10 cellular contexts compared by ENCODE assay signal in the genomic region with DNA sequence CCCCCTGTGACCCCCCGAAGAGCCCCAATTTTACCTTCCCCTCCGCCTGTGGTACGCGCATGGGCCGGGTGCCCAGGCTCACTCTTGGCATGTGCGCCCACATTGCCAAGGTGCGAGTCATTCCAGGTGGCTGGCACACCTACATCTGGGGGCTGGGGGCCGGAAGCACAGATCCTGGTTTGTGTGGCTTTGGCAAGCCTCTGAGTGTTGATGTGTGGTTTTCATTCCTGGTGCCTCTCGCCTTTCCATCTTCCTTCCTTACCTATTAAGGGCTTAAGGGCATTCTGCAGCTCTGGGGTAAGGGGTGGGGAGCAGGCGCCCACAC. TPM values are rescaled to one million over a fixed set of nuclear protein-coding genes. Genes with fewer than 3 reads are reported as not detected.
A peak's percentile ranks its signal among the peaks of the same experiment; 100 is the strongest.
DNase-seq lines count a peak whose midpoint lies in the region; ATAC-seq, FAIRE-seq and TF ChIP-seq lines count a peak whose summit lies in the region.
"Had no signal": no experiment of that assay in that cellular context is flagged by ENCODE, and none has a peak within 500 bp of the region (broad histone marks: within the 10 kb centered on the region; RNA-seq: fewer than 3 reads in every experiment).

No MANE protein-coding gene starts in this region.

- H3K27ac ChIP-seq in CD8-positive, alpha-beta memory T cell (ENCODE audit: low read depth, low read length): no peak overlapping the region

- TF ChIP-seq RAD21 in Ishikawa (IDR thresholded peaks at IDR 0.05; ENCODE audit: low read depth): no peak

- POLR2A ChIA-PET in CD8-positive, alpha-beta memory T cell (lab: Charles Lee): interaction anchor here (0.6 kb wide), 1 partner anchor 14 kb away, joined by 3 read pairs; a partner anchor contains a TSS
- POLR2A ChIA-PET in naive thymus-derived CD8-positive, alpha-beta T cell (lab: Charles Lee): no interaction called here

- no peaks in the 10 kb centered on the region for H3K9me3 ChIP-seq in CD8-positive, alpha-beta memory T cell (ENCODE audit: low read length)

- CTCF ChIA-PET in CD8-positive, alpha-beta memory T cell (lab: Charles Lee): no interaction called here

- peaks cover 0 to 9% (median 7%) of the 10 kb centered on the region in 3 donors for H3K36me3 Mint-ChIP-seq in CD8-positive, alpha-beta memory T cell
- H3K36me3 Mint-ChIP-seq in effector memory CD8-positive, alpha-beta T cell (ENCODE audit: insufficient read depth): peaks cover 14% of the 10 kb centered on the region
- peaks cover 0 to 15% (median 4%) of the 10 kb centered on the region in 3 donors for H3K36me3 Mint-ChIP-seq in naive thymus-derived CD8-positive, alpha-beta T cell

- H3K4me1 ChIP-seq in CD8-positive, alpha-beta memory T cell (ENCODE audit: insufficient read depth, low read length): peaks cover 29% of the 10 kb centered on the region

- no peaks in the 10 kb centered on the region for H3K36me3 ChIP-seq in CD8-positive, alpha-beta memory T cell (ENCODE audit: insufficient read depth, low read length)

- no peak for FAIRE-seq in GM12891 (lab: Jason Lieb, UNC)
- FAIRE-seq: H54 had no signal

- ATAC-seq in effector memory CD8-positive, alpha-beta T cell (replicated peaks): no peak
- ATAC-seq in naive thymus-derived CD8-positive, alpha-beta T cell: no peak
- no peak for ATAC-seq in HG03097 (IDR thresholded peaks at IDR 0.05; ENCODE audit: low FRiP score, unreplicated experiment)

- H3K27me3 Mint-ChIP-seq in CD8-positive, alpha-beta memory T cell: peaks cover 37 to 49% of the 10 kb centered on the region in 2 donors
- peaks cover 51 to 71% of the 10 kb centered on the region in 2 donors for H3K27me3 Mint-ChIP-seq in effector memory CD8-positive, alpha-beta T cell
- H3K27me3 Mint-ChIP-seq in naive thymus-derived CD8-positive, alpha-beta T cell: peaks cover 34 to 81% (median 61%) of the 10 kb centered on the region in 5 donors

- peaks cover 35 to 48% (median 38%) of the 10 kb centered on the region in 3 donors for H3K4me1 Mint-ChIP-seq in CD8-positive, alpha-beta memory T cell
- H3K4me1 Mint-ChIP-seq in effector memory CD8-positive, alpha-beta T cell (ENCODE audit: low read depth in 2 of 2): peaks cover 30 to 31% of the 10 kb centered on the region in 2 donors
- H3K4me1 Mint-ChIP-seq in naive thymus-derived CD8-positive, alpha-beta T cell: peaks cover 33 to 53% (median 44%) of the 10 kb centered on the region in 4 donors

- peaks cover 0 to 3% (median 2%) of the 10 kb centered on the region in 5 donors for H3K9me3 Mint-ChIP-seq in CD8-positive, alpha-beta memory T cell
- no peaks in the 10 kb centered on the region for H3K9me3 Mint-ChIP-seq in effector memory CD8-positive, alpha-beta T cell
- H3K9me3 Mint-ChIP-seq in naive thymus-derived CD8-positive, alpha-beta T cell: peaks cover 0 to 6% (median 0%) of the 10 kb centered on the region in 9 donors

- H3K4me3 Mint-ChIP-seq in CD8-positive, alpha-beta memory T cell: peak overlapping the region in 5 of 7 donors; percentile 2 to 53 (median 12)
- peak overlapping the region; percentile 70 to 78 for H3K4me3 Mint-ChIP-seq in effector memory CD8-positive, alpha-beta T cell
- H3K4me3 Mint-ChIP-seq in naive thymus-derived CD8-positive, alpha-beta T cell: peak overlapping the region in 9 of 10 donors; percentile 12 to 87 (median 75)

- peaks cover 6% of the 10 kb centered on the region for H3K27me3 ChIP-seq in CD8-positive, alpha-beta memory T cell (ENCODE audit: insufficient read depth, low read length, poor library complexity, severe bottlenecking)

- H3K4me3 ChIP-seq in CD8-positive, alpha-beta memory T cell (ENCODE audit: low read length): no peak overlapping the region

- TF ChIP-seq POLR2A in GM12891 (IDR thresholded peaks at IDR 0.05; ENCODE audit: low read depth, low read length): no peak

- peak; percentile 26; the same call in 1 of the 2 replicates for TF ChIP-seq EP300 in Ishikawa (IDR thresholded peaks at IDR 0.05; ENCODE audit: borderline replicate concordance)

- no peak overlapping the region for H3K27ac Mint-ChIP-seq in CD8-positive, alpha-beta memory T cell
- no peak overlapping the region for H3K27ac Mint-ChIP-seq in effector memory CD8-positive, alpha-beta T cell
- peak overlapping the region in 2 of 10 donors; percentile 31 to 61 for H3K27ac Mint-ChIP-seq in naive thymus-derived CD8-positive, alpha-beta T cell

- no peak for DNase-seq in CD8-positive, alpha-beta memory T cell
- no peak for DNase-seq in effector memory CD8-positive, alpha-beta T cell
- DNase-seq in naive thymus-derived CD8-positive, alpha-beta T cell: no peak
- no peak for DNase-seq in GM12891 (ENCODE audit: insufficient read length, low spot score)
- DNase-seq in NCI-H1436 treated with DMSO at 0.1 percent for 48 hours (lab: John Stamatoyannopoulos, UW): no peak
- DNase-seq in NCI-H2107 (lab: John Stamatoyannopoulos, UW): no peak
- DNase-seq: activated CD4-positive, alpha-beta T cell treated with anti-CD3 and anti-CD28 coated beads, Interleukin-2, amount 50 U/mL, for 1 hour had no signal

TF ChIP-seq in GM12891, 5 proteins besides CTCF, POLR2A, EP300 and RAD21:
- no peak for TF ChIP-seq POU2F2 (IDR thresholded peaks at IDR 0.05; ENCODE audit: low read depth, low read length)
- TF ChIP-seq TAF1 (IDR thresholded peaks at IDR 0.05; ENCODE audit: low read depth, low read length): no peak
- no peak for TF ChIP-seq POLR2AphosphoS5 (IDR thresholded peaks at IDR 0.05; ENCODE audit: low read depth, low read length)
- no peak for TF ChIP-seq PAX5 (IDR thresholded peaks at IDR 0.05; ENCODE audit: insufficient read depth, low read length, severe bottlenecking)
- TF ChIP-seq SPI1 (IDR thresholded peaks at IDR 0.05; ENCODE audit: low read depth, low read length): no peak

RNA-seq across cellular contexts. Expression of a gene that starts 0.4 kb away (rescaled TPM):
- total RNA-seq in CD8-positive, alpha-beta memory T cell: not detected
- polyA plus RNA-seq in CD8-positive, alpha-beta memory T cell: 0.17 TPM
- total RNA-seq in naive thymus-derived CD8-positive, alpha-beta T cell: not detected
- polyA plus RNA-seq in naive thymus-derived CD8-positive, alpha-beta T cell: under 1 TPM in 1 of 3 donors, not detected in 2; 0.10 TPM
- polyA plus RNA-seq in GM12891 (2012; ENCODE audit: low read depth, missing spikeins): 0.14 TPM

RNA-seq across cellular contexts. Expression of a gene that starts 9.0 kb away (rescaled TPM):
- total RNA-seq in CD8-positive, alpha-beta memory T cell: 10 to 100 TPM; 67.1 to 70.9 TPM
- polyA plus RNA-seq in CD8-positive, alpha-beta memory T cell: 122 TPM
- total RNA-seq in naive thymus-derived CD8-positive, alpha-beta T cell: 10 to 100 TPM; 56.6 to 58.1 TPM
- polyA plus RNA-seq in naive thymus-derived CD8-positive, alpha-beta T cell: 100 to 1,000 TPM in 2 of 3 donors, 10 to 100 TPM in 1; 97.6 to 108 (median 101) TPM
- 22.0 TPM for polyA plus RNA-seq in GM12891 (2012; ENCODE audit: low read depth, missing spikeins)

RNA-seq across cellular contexts. Expression of a gene that starts 14.9 kb away (rescaled TPM):
- 10 to 100 TPM; 55.0 to 58.1 TPM for total RNA-seq in CD8-positive, alpha-beta memory T cell
- polyA plus RNA-seq in CD8-positive, alpha-beta memory T cell: 123 TPM
- total RNA-seq in naive thymus-derived CD8-positive, alpha-beta T cell: 10 to 100 TPM; 35.9 to 38.5 TPM
- 100 to 1,000 TPM in 1 of 3 donors, 10 to 100 TPM in 2; 60.8 to 110 (median 93.5) TPM for polyA plus RNA-seq in naive thymus-derived CD8-positive, alpha-beta T cell
- 41.2 TPM for polyA plus RNA-seq in GM12891 (2012; ENCODE audit: low read depth, missing spikeins)

RNA-seq across cellular contexts. Expression of a gene that starts 36.9 kb away (rescaled TPM):
- total RNA-seq in CD8-positive, alpha-beta memory T cell: not detected
- polyA plus RNA-seq in CD8-positive, alpha-beta memory T cell: not detected
- total RNA-seq in naive thymus-derived CD8-positive, alpha-beta T cell: not detected
- polyA plus RNA-seq in naive thymus-derived CD8-positive, alpha-beta T cell: under 1 TPM in 1 of 3 donors, not detected in 2; 0.07 TPM
- polyA plus RNA-seq in GM12891 (2012; ENCODE audit: low read depth, missing spikeins): 0.14 TPM

RNA-seq across cellular contexts. Expression of a gene that starts 60.0 kb away (rescaled TPM):
- not detected for total RNA-seq in CD8-positive, alpha-beta memory T cell
- polyA plus RNA-seq in CD8-positive, alpha-beta memory T cell: not detected
- total RNA-seq in naive thymus-derived CD8-positive, alpha-beta T cell: not detected
- not detected for polyA plus RNA-seq in naive thymus-derived CD8-positive, alpha-beta T cell
- polyA plus RNA-seq in GM12891 (2012; ENCODE audit: low read depth, missing spikeins): not detected

Comparison
In these comparisons a context has a peak if more than half of its experiments do, and no peak if none do; other contexts are left out.
1. H3K4me3 Mint-ChIP-seq: peak in every context shown above with its lines; median percentile 75 in naive thymus-derived CD8-positive, alpha-beta T cell; 74 in effector memory CD8-positive, alpha-beta T cell; 12 in CD8-positive, alpha-beta memory T cell.